1 cellular context compared by ENCODE assay signal in the genomic region with DNA sequence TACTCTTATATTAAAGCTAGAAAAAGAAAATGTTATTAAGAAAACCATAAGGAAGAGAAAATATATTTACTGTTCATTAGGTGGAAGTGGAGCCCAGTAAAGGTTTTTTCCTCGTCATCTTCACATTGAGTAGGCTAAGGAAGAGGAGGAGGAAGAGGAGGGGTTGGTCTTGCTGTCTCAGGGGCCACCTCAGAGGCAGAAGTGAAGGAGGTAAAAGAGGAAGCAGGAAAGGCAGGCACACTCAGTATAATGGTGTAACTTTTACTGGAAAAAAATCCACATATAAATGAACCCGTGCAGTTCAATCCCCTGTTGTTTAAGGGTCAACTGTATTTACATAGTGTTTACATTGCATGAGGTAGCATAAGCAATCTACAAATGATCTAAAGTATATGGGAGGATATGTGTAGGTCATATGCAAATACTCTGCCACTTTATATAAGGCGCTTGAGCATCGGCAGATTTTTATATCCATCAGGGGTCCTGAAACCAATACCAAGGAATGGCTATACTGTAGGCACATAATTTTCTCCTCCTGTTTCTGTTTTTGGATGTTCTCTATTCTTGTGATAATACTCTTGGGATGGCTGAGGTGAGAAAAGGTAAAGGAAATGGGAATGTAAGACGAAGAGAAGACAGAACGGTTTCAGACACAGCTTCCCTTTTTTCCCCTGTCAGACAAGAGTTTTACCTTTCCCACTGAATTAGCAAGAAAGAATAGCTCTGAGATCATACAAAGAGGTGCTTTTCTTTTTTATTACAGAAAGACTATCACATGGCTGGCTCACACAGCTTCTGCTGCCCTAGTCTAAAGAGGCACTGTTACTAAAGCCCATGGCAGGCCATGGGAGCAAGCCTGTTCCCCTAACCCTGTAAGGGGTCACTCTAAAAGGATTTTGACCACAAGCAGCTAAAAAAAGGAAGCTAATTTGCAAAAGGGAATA.
A peak's percentile ranks its signal among the peaks of the same experiment; 100 is the strongest.
TF ChIP-seq lines count a peak whose summit lies in the region.

No MANE protein-coding gene starts in this region.

TF ChIP-seq in GM12878, 131 proteins besides CTCF, POLR2A, EP300 and RAD21:
- TF ChIP-seq IKZF2 (IDR thresholded peaks at IDR 0.05) (peak; percentile 67 to 75; a peak in 2 of 4 replicates), TCF7 (IDR thresholded peaks at IDR 0.05; ENCODE audit: borderline replicate concordance) (no peak), PAX5 (IDR thresholded peaks at IDR 0.05; ENCODE audit: borderline replicate concordance, low read depth, low read length) (no peak), RAD51 (IDR thresholded peaks at IDR 0.05) (0 out of 2 replicates have a peak, but pooled peaks have one; percentile 13), SPI1 (IDR thresholded peaks at IDR 0.05; ENCODE audit: borderline replicate concordance, insufficient read depth, low read depth, low read length) (peak; percentile 71; the same call in 1 of the 2 replicates), ZNF217 (IDR thresholded peaks at IDR 0.05) (no peak), RUNX3 (IDR thresholded peaks at IDR 0.05; ENCODE audit: low read length) (peak; percentile 52), BACH1 (IDR thresholded peaks at IDR 0.05; ENCODE audit: borderline replicate concordance) (0 out of 2 replicates have a peak, but pooled peaks have one; percentile 29), NR2C1 (IDR thresholded peaks at IDR 0.05) (0 out of 2 replicates have a peak, but pooled peaks have one; percentile 8), NR2F1 (conservative IDR thresholded peaks at IDR 0.05) (0 out of 2 replicates have a peak, but pooled peaks have one; percentile 9), MTA2 (IDR thresholded peaks at IDR 0.05; ENCODE audit: low read depth) (0 out of 2 replicates have a peak, but pooled peaks have one; percentile 14), SUZ12 (IDR thresholded peaks at IDR 0.05; ENCODE audit: unreplicated experiment) (no peak), RB1 (IDR thresholded peaks at IDR 0.05; ENCODE audit: borderline replicate concordance) (no peak), IKZF1 (conservative IDR thresholded peaks at IDR 0.05) (peak; percentile 71)
- TF ChIP-seq, protein P1, sequence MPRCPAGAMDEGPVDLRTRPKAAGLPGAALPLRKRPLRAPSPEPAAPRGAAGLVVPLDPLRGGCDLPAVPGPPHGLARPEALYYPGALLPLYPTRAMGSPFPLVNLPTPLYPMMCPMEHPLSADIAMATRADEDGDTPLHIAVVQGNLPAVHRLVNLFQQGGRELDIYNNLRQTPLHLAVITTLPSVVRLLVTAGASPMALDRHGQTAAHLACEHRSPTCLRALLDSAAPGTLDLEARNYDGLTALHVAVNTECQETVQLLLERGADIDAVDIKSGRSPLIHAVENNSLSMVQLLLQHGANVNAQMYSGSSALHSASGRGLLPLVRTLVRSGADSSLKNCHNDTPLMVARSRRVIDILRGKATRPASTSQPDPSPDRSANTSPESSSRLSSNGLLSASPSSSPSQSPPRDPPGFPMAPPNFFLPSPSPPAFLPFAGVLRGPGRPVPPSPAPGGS (IDR thresholded peaks at IDR 0.05; ENCODE audit: borderline replicate concordance, insufficient read depth, low read depth, low read length, poor library complexity, severe bottlenecking): no peak
- TF ChIP-seq, protein P2, sequence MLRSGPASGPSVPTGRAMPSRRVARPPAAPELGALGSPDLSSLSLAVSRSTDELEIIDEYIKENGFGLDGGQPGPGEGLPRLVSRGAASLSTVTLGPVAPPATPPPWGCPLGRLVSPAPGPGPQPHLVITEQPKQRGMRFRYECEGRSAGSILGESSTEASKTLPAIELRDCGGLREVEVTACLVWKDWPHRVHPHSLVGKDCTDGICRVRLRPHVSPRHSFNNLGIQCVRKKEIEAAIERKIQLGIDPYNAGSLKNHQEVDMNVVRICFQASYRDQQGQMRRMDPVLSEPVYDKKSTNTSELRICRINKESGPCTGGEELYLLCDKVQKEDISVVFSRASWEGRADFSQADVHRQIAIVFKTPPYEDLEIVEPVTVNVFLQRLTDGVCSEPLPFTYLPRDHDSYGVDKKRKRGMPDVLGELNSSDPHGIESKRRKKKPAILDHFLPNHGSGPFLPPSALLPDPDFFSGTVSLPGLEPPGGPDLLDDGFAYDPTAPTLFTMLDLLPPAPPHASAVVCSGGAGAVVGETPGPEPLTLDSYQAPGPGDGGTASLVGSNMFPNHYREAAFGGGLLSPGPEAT (IDR thresholded peaks at IDR 0.05; ENCODE audit: low read depth): peak; percentile 63
- TF ChIP-seq, protein P3, sequence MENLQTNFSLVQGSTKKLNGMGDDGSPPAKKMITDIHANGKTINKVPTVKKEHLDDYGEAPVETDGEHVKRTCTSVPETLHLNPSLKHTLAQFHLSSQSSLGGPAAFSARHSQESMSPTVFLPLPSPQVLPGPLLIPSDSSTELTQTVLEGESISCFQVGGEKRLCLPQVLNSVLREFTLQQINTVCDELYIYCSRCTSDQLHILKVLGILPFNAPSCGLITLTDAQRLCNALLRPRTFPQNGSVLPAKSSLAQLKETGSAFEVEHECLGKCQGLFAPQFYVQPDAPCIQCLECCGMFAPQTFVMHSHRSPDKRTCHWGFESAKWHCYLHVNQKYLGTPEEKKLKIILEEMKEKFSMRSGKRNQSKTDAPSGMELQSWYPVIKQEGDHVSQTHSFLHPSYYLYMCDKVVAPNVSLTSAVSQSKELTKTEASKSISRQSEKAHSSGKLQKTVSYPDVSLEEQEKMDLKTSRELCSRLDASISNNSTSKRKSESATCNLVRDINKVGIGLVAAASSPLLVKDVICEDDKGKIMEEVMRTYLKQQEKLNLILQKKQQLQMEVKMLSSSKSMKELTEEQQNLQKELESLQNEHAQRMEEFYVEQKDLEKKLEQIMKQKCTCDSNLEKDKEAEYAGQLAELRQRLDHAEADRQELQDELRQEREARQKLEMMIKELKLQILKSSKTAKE (IDR thresholded peaks at IDR 0.05; ENCODE audit: low read depth, poor library complexity, severe bottlenecking): peak; percentile 9
- TF ChIP-seq, protein P4, sequence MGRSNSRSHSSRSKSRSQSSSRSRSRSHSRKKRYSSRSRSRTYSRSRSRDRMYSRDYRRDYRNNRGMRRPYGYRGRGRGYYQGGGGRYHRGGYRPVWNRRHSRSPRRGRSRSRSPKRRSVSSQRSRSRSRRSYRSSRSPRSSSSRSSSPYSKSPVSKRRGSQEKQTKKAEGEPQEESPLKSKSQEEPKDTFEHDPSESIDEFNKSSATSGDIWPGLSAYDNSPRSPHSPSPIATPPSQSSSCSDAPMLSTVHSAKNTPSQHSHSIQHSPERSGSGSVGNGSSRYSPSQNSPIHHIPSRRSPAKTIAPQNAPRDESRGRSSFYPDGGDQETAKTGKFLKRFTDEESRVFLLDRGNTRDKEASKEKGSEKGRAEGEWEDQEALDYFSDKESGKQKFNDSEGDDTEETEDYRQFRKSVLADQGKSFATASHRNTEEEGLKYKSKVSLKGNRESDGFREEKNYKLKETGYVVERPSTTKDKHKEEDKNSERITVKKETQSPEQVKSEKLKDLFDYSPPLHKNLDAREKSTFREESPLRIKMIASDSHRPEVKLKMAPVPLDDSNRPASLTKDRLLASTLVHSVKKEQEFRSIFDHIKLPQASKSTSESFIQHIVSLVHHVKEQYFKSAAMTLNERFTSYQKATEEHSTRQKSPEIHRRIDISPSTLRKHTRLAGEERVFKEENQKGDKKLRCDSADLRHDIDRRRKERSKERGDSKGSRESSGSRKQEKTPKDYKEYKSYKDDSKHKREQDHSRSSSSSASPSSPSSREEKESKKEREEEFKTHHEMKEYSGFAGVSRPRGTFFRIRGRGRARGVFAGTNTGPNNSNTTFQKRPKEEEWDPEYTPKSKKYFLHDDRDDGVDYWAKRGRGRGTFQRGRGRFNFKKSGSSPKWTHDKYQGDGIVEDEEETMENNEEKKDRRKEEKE (IDR thresholded peaks at IDR 0.05): no peak
